Comparison of ENCODE assay signal across 26 cellular contexts in genomic region chr2:1830936-1831616, GRCh38.
DNase-seq lines count a peak whose midpoint lies in the region; FAIRE-seq and TF ChIP-seq lines count a peak whose summit lies in the region.
"Had no signal": no experiment of that assay in that cellular context is flagged by ENCODE, and none has a peak within 500 bp of the region (broad histone marks: within the 10 kb centered on the region; RNA-seq: fewer than 3 reads in every experiment).

No MANE protein-coding gene starts in this region.

- H3K9me3 Mint-ChIP-seq in chondrocyte (ENCODE audit: low read depth), result no peaks in the 10 kb centered on the region
- H3K9me3 Mint-ChIP-seq in activated T-cell treated with anti-CD3 and anti-CD28 coated beads, Interleukin-2, amount 50 U/mL, for 24 hours, result no peaks in the 10 kb centered on the region
- H3K9me3 Mint-ChIP-seq: dendritic cell treated with granulocyte-macrophage colony-stimulating factor and Interleukin-4, amounts not matched to agents 40 ng/mL and 50 ng/mL, for 4 days; neural crest cell had no signal

- H3K4me3 ChIP-seq in AG10803 (ENCODE audit: low read length), result no peak overlapping the region
- H3K4me3 ChIP-seq in osteoblast (ENCODE audit: insufficient read depth, low read length), result no peak overlapping the region
- no peak overlapping the region for H3K4me3 ChIP-seq in mesenchymal stem cell (ENCODE audit: insufficient read depth in 1 of 2, low read depth in 1 of 2, low read length in 2 of 2)
- H3K4me3 ChIP-seq: A549, breast epithelium, esophagus squamous epithelium, lower lobe of right lung, upper lobe of left lung had no signal

- H3K27me3 ChIP-seq in osteoblast (ENCODE audit: insufficient read depth, low read length) (peaks cover 10% of the 10 kb centered on the region), mesenchymal stem cell (ENCODE audit: control insufficient read depth in 1 of 2, insufficient read depth in 1 of 2, low read length in 2 of 2) (peaks cover 20 to 45% of the 10 kb centered on the region in 2 experiments)
- H3K27me3 ChIP-seq: upper lobe of left lung had no signal

- no peak overlapping the region for H4K8ac ChIP-seq in mesenchymal stem cell (ENCODE audit: low read length)

- no peaks in the 10 kb centered on the region for H4K20me1 ChIP-seq in osteoblast (ENCODE audit: insufficient read depth, low read length)

- H3K18ac ChIP-seq in mesenchymal stem cell (ENCODE audit: low read depth in 1 of 2, low read length in 2 of 2), result no peak overlapping the region

- no peak overlapping the region for H2BK12ac ChIP-seq in mesenchymal stem cell (ENCODE audit: low read length in 2 of 2)

- H3K36me3 Mint-ChIP-seq in chondrocyte (ENCODE audit: low read depth), result no peaks in the 10 kb centered on the region
- H3K36me3 Mint-ChIP-seq in activated T-cell treated with anti-CD3 and anti-CD28 coated beads, Interleukin-2, amount 50 U/mL, for 24 hours (ENCODE audit: low read depth), result no peaks in the 10 kb centered on the region

- TF ChIP-seq CTCF in AG10803 (conservative IDR thresholded peaks at IDR 0.05; ENCODE audit: low read length) (no peak), chondrocyte (IDR thresholded peaks at IDR 0.05) (no peak), osteoblast (IDR thresholded peaks at IDR 0.05; ENCODE audit: extremely low read depth, low read depth, low read length) (no peak)

- H3K27me3 Mint-ChIP-seq in chondrocyte (ENCODE audit: low read depth), result peaks cover 14% of the 10 kb centered on the region
- H3K27me3 Mint-ChIP-seq in activated T-cell treated with anti-CD3 and anti-CD28 coated beads, Interleukin-2, amount 50 U/mL, for 24 hours, result peaks cover 4% of the 10 kb centered on the region
- H3K27me3 Mint-ChIP-seq: dendritic cell treated with granulocyte-macrophage colony-stimulating factor and Interleukin-4, amounts not matched to agents 40 ng/mL and 50 ng/mL, for 4 days had no signal

- no peak overlapping the region for H3K9ac ChIP-seq in mesenchymal stem cell (ENCODE audit: low read length)

- peak; percentile 47 for DNase-seq in AG10803 (ENCODE audit: low read depth)
- DNase-seq in HTR-8/SVneo (ENCODE audit: insufficient read length, low spot score), result no peak
- DNase-seq in chondrocyte (ENCODE audit: low spot score), result no peak
- peak; percentile 86 for DNase-seq in osteoblast (ENCODE audit: insufficient read length, low spot score, missing footprints)
- no peak for DNase-seq in mesenchymal stem cell
- no peak for DNase-seq in activated T-cell treated with anti-CD3 and anti-CD28 coated beads, Interleukin-2, amount 50 U/mL, for 24 hours
- DNase-seq in C1 segment of cervical spinal cord (lab: John Stamatoyannopoulos, UW), result no peak
- no peak for DNase-seq in activated CD8-positive, alpha-beta memory T cell treated with anti-CD3 and anti-CD28 coated beads for 24 hours
- DNase-seq: activated effector memory CD4-positive, alpha-beta T cell treated with Interleukin-2 at 50 U/mL for 16 hours; esophagus squamous epithelium; GOT3; lower lobe of right lung; NCI-H510A treated with DMSO at 0.1 percent for 48 hours; PC-3; Right ventricle myocardium superior; stimulated activated CD8-positive, alpha-beta memory T cell treated with anti-CD3 and anti-CD28 coated beads, Interleukin-4, amount 100 ng/mL, for 48 hours; T-helper 9 cell had no signal

- no peak overlapping the region for H3K14ac ChIP-seq in mesenchymal stem cell (ENCODE audit: low read length in 2 of 2)

- H2AK5ac ChIP-seq in mesenchymal stem cell (ENCODE audit: low read length, severe bottlenecking), result no peak overlapping the region

- 56% methylated on average over 13 of the region's 13 CpGs for WGBS in mesenchymal stem cell

- H3K4ac ChIP-seq in mesenchymal stem cell (ENCODE audit: low read depth in 1 of 2, low read length in 2 of 2), result no peak overlapping the region

- H4K91ac ChIP-seq in mesenchymal stem cell (ENCODE audit: low read length), result no peak overlapping the region

- H3K9me3 ChIP-seq in osteoblast (ENCODE audit: low read depth, low read length), result no peaks in the 10 kb centered on the region
- no peaks in the 10 kb centered on the region for H3K9me3 ChIP-seq in mesenchymal stem cell (ENCODE audit: control insufficient read depth, low read length)
- H3K9me3 ChIP-seq: A549, breast epithelium, esophagus squamous epithelium, lower lobe of right lung, upper lobe of left lung had no signal

- H3K4me1 ChIP-seq in osteoblast (ENCODE audit: insufficient read depth, low read length) (peaks cover 2% of the 10 kb centered on the region), mesenchymal stem cell (ENCODE audit: control insufficient read depth, insufficient read depth, low read depth, low read length) (no peaks in the 10 kb centered on the region)
- H3K4me1 ChIP-seq: A549, lower lobe of right lung, upper lobe of left lung had no signal

- H3K36me3 ChIP-seq in osteoblast (ENCODE audit: insufficient read depth, low read length) (no peaks in the 10 kb centered on the region), mesenchymal stem cell (ENCODE audit: control insufficient read depth in 1 of 2, insufficient read depth in 2 of 2, low read depth in 1 of 2, low read length in 2 of 2) (no peaks in the 10 kb centered on the region)
- H3K36me3 ChIP-seq: breast epithelium, esophagus squamous epithelium, lower lobe of right lung, upper lobe of left lung had no signal

- H2BK120ac ChIP-seq in mesenchymal stem cell (ENCODE audit: low read depth, low read length), result no peak overlapping the region

- H3K27ac ChIP-seq in osteoblast (ENCODE audit: low read depth, low read length) (no peak overlapping the region), mesenchymal stem cell (ENCODE audit: low read length, poor library complexity, severe bottlenecking) (no peak overlapping the region)
- H3K27ac ChIP-seq: A549, breast epithelium, C4-2B, esophagus squamous epithelium, lower lobe of right lung, upper lobe of left lung had no signal

- no peak overlapping the region for H3K4me2 ChIP-seq in osteoblast (ENCODE audit: insufficient read depth, low read length)
- no peak overlapping the region for H3K4me2 ChIP-seq in mesenchymal stem cell (ENCODE audit: low read length, poor library complexity, severe bottlenecking)
- H3K4me2 ChIP-seq: A549 had no signal

- H3K4me1 Mint-ChIP-seq in chondrocyte (ENCODE audit: low read depth), result peaks cover 41% of the 10 kb centered on the region
- no peaks in the 10 kb centered on the region for H3K4me1 Mint-ChIP-seq in activated T-cell treated with anti-CD3 and anti-CD28 coated beads, Interleukin-2, amount 50 U/mL, for 24 hours (ENCODE audit: low read depth)

- no peak overlapping the region for H3K4me3 Mint-ChIP-seq in chondrocyte (ENCODE audit: unreplicated experiment)
- no peak overlapping the region for H3K4me3 Mint-ChIP-seq in activated T-cell treated with anti-CD3 and anti-CD28 coated beads, Interleukin-2, amount 50 U/mL, for 24 hours
- H3K4me3 Mint-ChIP-seq: dendritic cell treated with granulocyte-macrophage colony-stimulating factor and Interleukin-4, amounts not matched to agents 40 ng/mL and 50 ng/mL, for 4 days; neural crest cell had no signal

- peak overlapping the region; percentile 76 for H3K27ac Mint-ChIP-seq in chondrocyte (ENCODE audit: unreplicated experiment)
- no peak overlapping the region for H3K27ac Mint-ChIP-seq in activated T-cell treated with anti-CD3 and anti-CD28 coated beads, Interleukin-2, amount 50 U/mL, for 24 hours
- H3K27ac Mint-ChIP-seq: dendritic cell treated with granulocyte-macrophage colony-stimulating factor and Interleukin-4, amounts not matched to agents 40 ng/mL and 50 ng/mL, for 4 days; progenitor cell of endocrine pancreas had no signal

- no peaks in the 10 kb centered on the region for H3K79me1 ChIP-seq in mesenchymal stem cell (replicated peaks; ENCODE audit: low read length, poor library complexity, severe bottlenecking)

- no peak overlapping the region for H2BK5ac ChIP-seq in mesenchymal stem cell (ENCODE audit: low read depth, low read length, poor library complexity, severe bottlenecking)

- no peak overlapping the region for H2AFZ ChIP-seq in osteoblast (ENCODE audit: low read length)
- H2AFZ ChIP-seq in mesenchymal stem cell (ENCODE audit: low read depth, low read length), result no peak overlapping the region

- no peak overlapping the region for H2BK15ac ChIP-seq in mesenchymal stem cell (ENCODE audit: low read depth, poor library complexity, severe bottlenecking)

- H3K23ac ChIP-seq in mesenchymal stem cell (ENCODE audit: low read length in 2 of 2), result no peak overlapping the region

- no peaks in the 10 kb centered on the region for H3K79me2 ChIP-seq in osteoblast (ENCODE audit: insufficient read depth, low read length)

- peak; percentile 9 for FAIRE-seq in HTR-8/SVneo (lab: Jason Lieb, UNC)
- FAIRE-seq: A549, G401.6, keratinocyte had no signal

Comparison
In these comparisons a context has a peak if more than half of its experiments do, and no peak if none do; other contexts are left out.
1. DNase-seq: peak in AG10803 (single experiment) and osteoblast (single experiment); none in HTR-8/SVneo (single experiment), chondrocyte (single experiment), mesenchymal stem cell (single experiment), activated T-cell treated with anti-CD3 and anti-CD28 coated beads, Interleukin-2, amount 50 U/mL, for 24 hours (single experiment), C1 segment of cervical spinal cord (0 of 14) and activated CD8-positive, alpha-beta memory T cell treated with anti-CD3 and anti-CD28 coated beads for 24 hours (single experiment).